17 cellular contexts compared by ENCODE assay signal in genomic region chr18:45637546-45638327, GRCh38. TPM values are rescaled to one million over a fixed set of nuclear protein-coding genes. Genes with fewer than 3 reads are reported as not detected.
A peak's percentile ranks its signal among the peaks of the same experiment; 100 is the strongest.
DNase-seq lines count a peak whose midpoint lies in the region; ATAC-seq and TF ChIP-seq lines count a peak whose summit lies in the region.
"Had no signal": no experiment of that assay in that cellular context is flagged by ENCODE, and none has a peak within 500 bp of the region (broad histone marks: within the 10 kb centered on the region; RNA-seq: fewer than 3 reads in every experiment).

No MANE protein-coding gene starts in this region.

- DNase-seq in EH (ENCODE audit: low read depth): peak; percentile 72
- peak; percentile 27 for DNase-seq in OCI-M1 (lab: John Stamatoyannopoulos, UW)
- peak; percentile 21 to 58 for DNase-seq in foreskin fibroblast
- no peak for DNase-seq in sigmoid colon
- no peak for DNase-seq in CD1c-positive myeloid dendritic cell (ENCODE audit: extremely low spot score)
- no peak for DNase-seq in amniotic stem cell (lab: John Stamatoyannopoulos, UW)
- no peak for DNase-seq in activated CD8-positive, alpha-beta memory T cell treated with anti-CD3 and anti-CD28 coated beads, Interleukin-2, amount 10 ng/mL, durations not matched to agents 7 days and 5 days
- DNase-seq: AML-193; naive thymus-derived CD4-positive, alpha-beta T cell; NCI-H1092; NCI-H524; SJCRH30; WERI-Rb-1 had no signal

- intact Hi-C loops in sigmoid colon (cut with DNase I): no loop called here

- peaks cover 9% of the 10 kb centered on the region for H3K27me3 Mint-ChIP-seq in activated CD8-positive, alpha-beta memory T cell treated with anti-CD3 and anti-CD28 coated beads, Interleukin-2, amount 10 ng/mL, durations not matched to agents 7 days and 5 days
- peaks cover 2% of the 10 kb centered on the region for H3K27me3 Mint-ChIP-seq in activated T-helper 17 cell treated with anti-CD3 and anti-CD28 coated beads, Interleukin-2, amount 50 U/mL, for 72 hours

- CTCF ChIA-PET in activated CD8-positive, alpha-beta memory T cell treated with anti-CD3 and anti-CD28 coated beads, Interleukin-2, amount 10 ng/mL, durations not matched to agents 7 days and 5 days (lab: Charles Lee): no interaction called here

- no peak overlapping the region for H3K4me3 Mint-ChIP-seq in activated CD8-positive, alpha-beta memory T cell treated with anti-CD3 and anti-CD28 coated beads, Interleukin-2, amount 10 ng/mL, durations not matched to agents 7 days and 5 days
- no peak overlapping the region for H3K4me3 Mint-ChIP-seq in activated T-helper 17 cell treated with anti-CD3 and anti-CD28 coated beads, Interleukin-2, amount 50 U/mL, for 72 hours
- H3K4me3 Mint-ChIP-seq: naive thymus-derived CD4-positive, alpha-beta T cell had no signal

- no peak for TF ChIP-seq CTCF in foreskin fibroblast (IDR thresholded peaks at IDR 0.05; ENCODE audit: low read depth, low read length)
- TF ChIP-seq CTCF in sigmoid colon (IDR thresholded peaks at IDR 0.05): no peak

- H3K4me1 ChIP-seq in sigmoid colon: peaks cover 0 to 40% (median 29%) of the 10 kb centered on the region in 4 donors
- H3K4me1 ChIP-seq: SJCRH30 had no signal

- WGBS in sigmoid colon, 2 donors: 79 to 88% methylated on average over 11 of the region's 11 CpGs

- peak; percentile 3 to 85 (median 62) for TF ChIP-seq EP300 in sigmoid colon (IDR thresholded peaks at IDR 0.05)

- TF ChIP-seq POLR2A in sigmoid colon (IDR thresholded peaks at IDR 0.05): no peak

- no peaks in the 10 kb centered on the region for H3K4me1 Mint-ChIP-seq in activated CD8-positive, alpha-beta memory T cell treated with anti-CD3 and anti-CD28 coated beads, Interleukin-2, amount 10 ng/mL, durations not matched to agents 7 days and 5 days
- H3K4me1 Mint-ChIP-seq in activated T-helper 17 cell treated with anti-CD3 and anti-CD28 coated beads, Interleukin-2, amount 50 U/mL, for 72 hours: no peaks in the 10 kb centered on the region
- H3K4me1 Mint-ChIP-seq: naive thymus-derived CD4-positive, alpha-beta T cell had no signal

- H3K36me3 Mint-ChIP-seq in activated CD8-positive, alpha-beta memory T cell treated with anti-CD3 and anti-CD28 coated beads, Interleukin-2, amount 10 ng/mL, durations not matched to agents 7 days and 5 days: no peaks in the 10 kb centered on the region
- H3K36me3 Mint-ChIP-seq in activated T-helper 17 cell treated with anti-CD3 and anti-CD28 coated beads, Interleukin-2, amount 50 U/mL, for 72 hours (ENCODE audit: low read depth): no peaks in the 10 kb centered on the region
- H3K36me3 Mint-ChIP-seq: activated naive CD4-positive, alpha-beta T cell treated with anti-CD3 and anti-CD28 coated beads, Interleukin-2, amount 50 U/mL, for 72 hours; naive thymus-derived CD4-positive, alpha-beta T cell had no signal

- H3K27me3 ChIP-seq in sigmoid colon: no peaks in the 10 kb centered on the region
- H3K27me3 ChIP-seq: SJCRH30 had no signal

- H3K27ac Mint-ChIP-seq in activated CD8-positive, alpha-beta memory T cell treated with anti-CD3 and anti-CD28 coated beads, Interleukin-2, amount 10 ng/mL, durations not matched to agents 7 days and 5 days: no peak overlapping the region
- no peak overlapping the region for H3K27ac Mint-ChIP-seq in activated T-helper 17 cell treated with anti-CD3 and anti-CD28 coated beads, Interleukin-2, amount 50 U/mL, for 72 hours
- H3K27ac Mint-ChIP-seq: activated naive CD4-positive, alpha-beta T cell treated with anti-CD3 and anti-CD28 coated beads, Interleukin-2, amount 50 U/mL, for 72 hours; naive thymus-derived CD4-positive, alpha-beta T cell had no signal

- no peaks in the 10 kb centered on the region for H3K36me3 ChIP-seq in sigmoid colon
- H3K36me3 ChIP-seq: SJCRH30, WERI-Rb-1 had no signal

- H3K9me3 Mint-ChIP-seq in activated CD8-positive, alpha-beta memory T cell treated with anti-CD3 and anti-CD28 coated beads, Interleukin-2, amount 10 ng/mL, durations not matched to agents 7 days and 5 days (ENCODE audit: low read depth): no peaks in the 10 kb centered on the region
- no peaks in the 10 kb centered on the region for H3K9me3 Mint-ChIP-seq in activated T-helper 17 cell treated with anti-CD3 and anti-CD28 coated beads, Interleukin-2, amount 50 U/mL, for 72 hours
- H3K9me3 Mint-ChIP-seq: activated naive CD4-positive, alpha-beta T cell treated with anti-CD3 and anti-CD28 coated beads, Interleukin-2, amount 50 U/mL, for 72 hours; naive thymus-derived CD4-positive, alpha-beta T cell had no signal

- H3K27ac ChIP-seq in sigmoid colon: peak overlapping the region; percentile 67 to 88 (median 74)
- H3K27ac ChIP-seq: epithelial cell of prostate, SJCRH30, WERI-Rb-1 had no signal

- no peak overlapping the region for H3K4me3 ChIP-seq in foreskin fibroblast (ENCODE audit: low read depth in 1 of 2, low read length in 2 of 2)
- no peak overlapping the region for H3K4me3 ChIP-seq in sigmoid colon
- H3K4me3 ChIP-seq: SJCRH30 had no signal

- ATAC-seq in activated CD8-positive, alpha-beta memory T cell treated with anti-CD3 and anti-CD28 coated beads, Interleukin-2, amount 10 ng/mL, durations not matched to agents 7 days and 5 days: no peak
- no peak for ATAC-seq in activated T-helper 17 cell treated with anti-CD3 and anti-CD28 coated beads, Interleukin-2, amount 50 U/mL, for 72 hours (replicated peaks)
- ATAC-seq: activated naive CD4-positive, alpha-beta T cell treated with anti-CD3 and anti-CD28 coated beads, Interleukin-2, amount 50 U/mL, for 72 hours; naive thymus-derived CD4-positive, alpha-beta T cell had no signal

- no peaks in the 10 kb centered on the region for H3K9me3 ChIP-seq in sigmoid colon
- H3K9me3 ChIP-seq: SJCRH30 had no signal

RNA-seq across cellular contexts. Expression of gene SLC14A2, which starts 22.5 kb away (rescaled TPM):
- under 1 TPM in 1 of 4 donors, not detected in 3; 0.28 TPM for total RNA-seq in sigmoid colon
- under 1 TPM in 1 of 3 donors, not detected in 2; 0.01 TPM for polyA plus RNA-seq in sigmoid colon
- under 1 TPM; 0.28 to 0.29 TPM for total RNA-seq in activated CD8-positive, alpha-beta memory T cell treated with anti-CD3 and anti-CD28 coated beads, Interleukin-2, amount 10 ng/mL, durations not matched to agents 7 days and 5 days
- total RNA-seq in activated T-helper 17 cell treated with anti-CD3 and anti-CD28 coated beads, Interleukin-2, amount 50 U/mL, for 72 hours: under 1 TPM; 0.09 to 0.11 TPM
- total RNA-seq: activated naive CD4-positive, alpha-beta T cell treated with anti-CD3 and anti-CD28 coated beads, Interleukin-2, amount 50 U/mL, for 72 hours; cerebellum; SJCRH30 had no signal
- polyA plus RNA-seq: naive thymus-derived CD4-positive, alpha-beta T cell had no signal

Comparison
In these comparisons a context has a peak if more than half of its experiments do, and no peak if none do; other contexts are left out.
1. DNase-seq: peak in EH (single experiment), OCI-M1 (single experiment) and foreskin fibroblast (2 of 2); none in sigmoid colon (single experiment), CD1c-positive myeloid dendritic cell (single experiment), amniotic stem cell (single experiment) and activated CD8-positive, alpha-beta memory T cell treated with anti-CD3 and anti-CD28 coated beads, Interleukin-2, amount 10 ng/mL, durations not matched to agents 7 days and 5 days (single experiment).